ENCODE assay signal across 22 cellular contexts in genomic region chr5:146880985-146881384, GRCh38. TPM values are rescaled to one million over a fixed set of nuclear protein-coding genes. Genes with fewer than 3 reads are reported as not detected.
"Had no signal": no experiment of that assay in that cellular context is flagged by ENCODE, and none has a peak within 500 bp of the region (broad histone marks: within the 10 kb centered on the region; RNA-seq: fewer than 3 reads in every experiment).

No MANE protein-coding gene starts in this region.

- ATAC-seq: activated CD8-positive, alpha-beta memory T cell treated with anti-CD3 and anti-CD28 coated beads, Interleukin-2, amount 10 ng/mL, durations not matched to agents 7 days and 5 days; activated CD8-positive, alpha-beta T cell treated with anti-CD3 and anti-CD28 coated beads for 36 hours; activated naive CD8-positive, alpha-beta T cell treated with anti-CD3 and anti-CD28 coated beads, Interleukin-2, amount 50 U/mL, for 24 hours; lower lobe of right lung; sciatic nerve; stimulated activated naive CD8-positive, alpha-beta T cell treated with anti-CD3 and anti-CD28 coated beads, Interleukin-15, amount 100 ng/mL, for 72 hours had no signal

- H3K9me3 ChIP-seq: lower lobe of right lung, tibial artery had no signal

- DNase-seq: activated CD4-positive, alpha-beta T cell treated with anti-CD3 and anti-CD28 coated beads, Interleukin-2, amount 10 ng/mL, durations not matched to agents 7 days and 5 days; activated CD4-positive, CD25-positive, alpha-beta regulatory T cell treated with anti-CD3 and anti-CD28 coated beads, Interleukin-2, amount 50 U/mL, for 72 hours; activated CD8-positive, alpha-beta memory T cell treated with anti-CD3 and anti-CD28 coated beads, Interleukin-2, amount 10 ng/mL, durations not matched to agents 7 days and 5 days; activated CD8-positive, alpha-beta T cell treated with anti-CD3 and anti-CD28 coated beads for 36 hours; activated effector memory CD4-positive, alpha-beta T cell treated with anti-CD3 and anti-CD28 coated beads, Interleukin-2, amount 50 U/mL, for 16 hours; activated naive CD4-positive, alpha-beta T cell treated with anti-CD3 and anti-CD28 coated beads, Interleukin-2, amount 50 U/mL, for 16 hours; activated naive CD8-positive, alpha-beta T cell treated with anti-CD3 and anti-CD28 coated beads, Interleukin-2, amount 50 U/mL, for 24 hours; activated T-cell treated with anti-CD3 and anti-CD28 coated beads for 4 hours; effector CD8-positive, alpha-beta T cell; erythroblast; foreskin fibroblast; kidney; lower lobe of right lung; naive B cell; small intestine; stimulated activated CD4-positive, alpha-beta T cell treated with anti-CD3 and anti-CD28 coated beads, Interleukin-4, amount 100 ng/mL, for 24 hours; stimulated activated naive CD8-positive, alpha-beta T cell treated with anti-CD3 and anti-CD28 coated beads, Interleukin-15, amount 100 ng/mL, for 72 hours; T-helper 9 cell; tibial artery had no signal

- H3K27me3 ChIP-seq: tibial artery had no signal

- H3K36me3 ChIP-seq: lower lobe of right lung, tibial artery had no signal

- H3K4me3 ChIP-seq: lower lobe of right lung, tibial artery had no signal

- H3K27ac ChIP-seq: lower lobe of right lung, tibial artery, VCaP had no signal

RNA-seq across cellular contexts. Expression of gene PPP2R2B, which starts 2.4 kb away (rescaled TPM):
- total RNA-seq: osteoblast had no signal
